Comparison of ENCODE assay signal across 12 cellular contexts in genomic region chr5:160959804-160960203, GRCh38.
DNase-seq lines count a peak whose midpoint lies in the region; ATAC-seq and TF ChIP-seq lines count a peak whose summit lies in the region.
"Had no signal": no experiment of that assay in that cellular context is flagged by ENCODE, and none has a peak within 500 bp of the region (broad histone marks: within the 10 kb centered on the region; RNA-seq: fewer than 3 reads in every experiment).

No MANE protein-coding gene starts in this region.

- DNase-seq in RWPE2 (ENCODE audit: low spot score) (peak; percentile 93), renal cortical epithelial cell (ENCODE audit: low read depth) (peak; percentile 98), GOT3 (lab: John Stamatoyannopoulos, UW) (no peak), KG1 (lab: John Stamatoyannopoulos, UW) (no peak), DMS153 (lab: John Stamatoyannopoulos, UW) (no peak)
- DNase-seq: activated gamma-delta T cell, cortex of kidney, IMR-90, naive B cell, NCI-H526 had no signal

- H3K27me3 ChIP-seq in RWPE2 (ENCODE audit: insufficient read depth, poor library complexity, severe bottlenecking) = no peaks in the 10 kb centered on the region

- H3K27ac ChIP-seq in RWPE2 (ENCODE audit: poor library complexity, severe bottlenecking) = peak overlapping the region; percentile 79

- TF ChIP-seq CTCF in RWPE2 (IDR thresholded peaks at IDR 0.05; ENCODE audit: poor library complexity, severe bottlenecking) = no peak

- no peaks in the 10 kb centered on the region for H3K36me3 ChIP-seq in RWPE2 (ENCODE audit: low read depth)

- H3K4me1 ChIP-seq in RWPE2 (ENCODE audit: insufficient read depth, poor library complexity, severe bottlenecking) = peaks cover 31% of the 10 kb centered on the region

- ATAC-seq in GM19372 (IDR thresholded peaks at IDR 0.05; ENCODE audit: low read depth, unreplicated experiment) (peak; percentile 47), HG03060 (IDR thresholded peaks at IDR 0.05; ENCODE audit: low read depth, unreplicated experiment) (peak; percentile 42), RWPE2 (ENCODE audit: low read depth) (peak; percentile 98)

- no peaks in the 10 kb centered on the region for H3K9me3 ChIP-seq in RWPE2 (ENCODE audit: severe bottlenecking)

- no peak overlapping the region for H3K4me3 ChIP-seq in RWPE2 (ENCODE audit: severe bottlenecking)

Comparison
In these comparisons a context has a peak if more than half of its experiments do, and no peak if none do; other contexts are left out.
1. ATAC-seq: peak in every context shown above with its lines; median percentile 98 in RWPE2; 47 in GM19372; 42 in HG03060.
2. DNase-seq: peak in RWPE2 (single experiment) and renal cortical epithelial cell (single experiment); none in GOT3 (single experiment), KG1 (single experiment) and DMS153 (single experiment).